ENCODE assay signal across 11 cellular contexts in genomic region chrX:39017062-39017461, GRCh38.
"Had no signal": no experiment of that assay in that cellular context is flagged by ENCODE, and none has a peak within 500 bp of the region (broad histone marks: within the 10 kb centered on the region; RNA-seq: fewer than 3 reads in every experiment).

No MANE protein-coding gene starts in this region.

- H3K36me3 Mint-ChIP-seq: memory B cell had no signal

- H3K4me3 ChIP-seq: cardiac muscle cell, left lung, thyroid gland, vagina had no signal

- H3K4me3 Mint-ChIP-seq: activated CD4-positive, alpha-beta T cell treated with anti-CD3 and anti-CD28 coated beads, Interleukin-2, amount 10 ng/mL, durations not matched to agents 24 days and 14 days; activated naive CD4-positive, alpha-beta T cell treated with anti-CD3 and anti-CD28 coated beads for 36 hours; memory B cell had no signal

- H3K9me3 ChIP-seq: left lung, thyroid gland, vagina had no signal

- H3K9me3 Mint-ChIP-seq: activated CD4-positive, alpha-beta T cell treated with anti-CD3 and anti-CD28 coated beads, Interleukin-2, amount 10 ng/mL, durations not matched to agents 24 days and 14 days; activated naive CD4-positive, alpha-beta T cell treated with anti-CD3 and anti-CD28 coated beads for 36 hours; memory B cell had no signal

- H3K27ac ChIP-seq: left lung, thyroid gland, vagina had no signal

- H3K27me3 ChIP-seq: cardiac muscle cell, left lung, thyroid gland, vagina had no signal

- DNase-seq: activated CD4-positive, alpha-beta T cell treated with anti-CD3 and anti-CD28 coated beads, Interleukin-2, amount 10 ng/mL, durations not matched to agents 24 days and 14 days; activated naive CD4-positive, alpha-beta T cell treated with anti-CD3 and anti-CD28 coated beads for 36 hours; effector CD4-positive, alpha-beta T cell; left lung; retina; T-helper 1 cell; thyroid gland had no signal

- H3K4me1 ChIP-seq: left lung, thyroid gland, vagina had no signal

- H3K27ac Mint-ChIP-seq: activated CD4-positive, alpha-beta T cell treated with anti-CD3 and anti-CD28 coated beads, Interleukin-2, amount 10 ng/mL, durations not matched to agents 24 days and 14 days; activated naive CD4-positive, alpha-beta T cell treated with anti-CD3 and anti-CD28 coated beads for 36 hours; memory B cell had no signal

- H3K27me3 Mint-ChIP-seq: activated CD4-positive, alpha-beta T cell treated with anti-CD3 and anti-CD28 coated beads, Interleukin-2, amount 10 ng/mL, durations not matched to agents 24 days and 14 days; memory B cell had no signal

- H3K36me3 ChIP-seq: cardiac muscle cell, left lung, thyroid gland, vagina had no signal

- FAIRE-seq: colon had no signal

- H3K4me1 Mint-ChIP-seq: activated CD4-positive, alpha-beta T cell treated with anti-CD3 and anti-CD28 coated beads, Interleukin-2, amount 10 ng/mL, durations not matched to agents 24 days and 14 days had no signal
